1 cellular context compared by ENCODE assay signal in the genomic region with DNA sequence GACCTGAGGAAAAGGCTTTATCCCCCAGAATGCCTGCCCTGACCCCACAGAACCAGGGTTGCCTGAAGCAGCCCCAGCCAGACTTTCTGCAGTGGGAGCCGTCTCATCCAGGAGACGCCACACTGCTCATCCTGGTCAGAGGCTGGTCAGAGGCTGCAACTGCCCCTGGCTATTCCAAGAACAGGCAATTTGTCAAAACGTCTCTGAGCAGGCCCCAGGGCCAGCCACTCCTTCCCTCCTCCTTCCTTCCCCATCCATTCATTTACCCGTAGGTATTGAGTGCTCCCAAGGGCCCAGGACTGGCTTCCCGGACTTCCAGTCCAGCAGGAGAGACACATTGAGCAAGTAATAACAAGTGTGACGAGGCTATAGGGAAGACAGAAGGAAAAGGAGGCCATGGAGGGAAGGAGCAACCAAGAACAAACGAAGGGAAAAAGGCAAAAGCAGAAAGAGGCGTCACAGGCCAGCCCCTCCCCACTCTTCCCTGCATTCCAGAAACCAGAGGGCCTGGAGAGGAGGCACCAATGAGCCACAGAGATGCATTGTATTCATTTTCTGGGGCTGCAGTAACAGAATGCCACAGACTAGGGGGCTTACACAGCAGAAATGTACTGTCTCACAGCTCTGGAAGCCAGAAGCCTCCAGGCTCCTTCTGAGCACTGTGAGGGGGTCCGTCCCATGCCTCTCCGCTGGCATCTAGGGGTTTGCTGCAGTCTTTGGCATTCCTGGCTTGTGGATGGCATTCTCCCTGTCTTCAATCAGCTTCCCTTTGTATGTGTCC.
TF ChIP-seq lines count a peak whose summit lies in the region.

No MANE protein-coding gene starts in this region.

TF ChIP-seq in H1, 55 proteins besides CTCF, POLR2A, EP300 and RAD21:
- TF ChIP-seq ASH2L (IDR thresholded peaks at IDR 0.05; ENCODE audit: low read length) (no peak), MAFK (IDR thresholded peaks at IDR 0.05; ENCODE audit: low read depth, low read length) (no peak), BCL11A (IDR thresholded peaks at IDR 0.05; ENCODE audit: low read depth in 2 of 2, low read length in 2 of 2) (no peak), TAF1 (IDR thresholded peaks at IDR 0.05; ENCODE audit: low read depth, low read length) (no peak), FOSL1 (IDR thresholded peaks at IDR 0.05; ENCODE audit: insufficient read depth, low read depth, low read length) (no peak), YY1 (IDR thresholded peaks at IDR 0.05; ENCODE audit: low read depth, low read length) (no peak), SP1 (IDR thresholded peaks at IDR 0.05; ENCODE audit: low read depth, low read length) (no peak), SP4 (IDR thresholded peaks at IDR 0.05; ENCODE audit: low read length) (no peak), SIRT6 (IDR thresholded peaks at IDR 0.05; ENCODE audit: low read length) (no peak), TBP (IDR thresholded peaks at IDR 0.05; ENCODE audit: low read depth, low read length) (no peak), GABPA (IDR thresholded peaks at IDR 0.05; ENCODE audit: borderline replicate concordance, insufficient read depth, low read length) (no peak), HDAC6 (IDR thresholded peaks at IDR 0.05; ENCODE audit: low read depth, low read length) (no peak), SP2 (IDR thresholded peaks at IDR 0.05; ENCODE audit: low read length) (no peak)
- TF ChIP-seq, protein P1, sequence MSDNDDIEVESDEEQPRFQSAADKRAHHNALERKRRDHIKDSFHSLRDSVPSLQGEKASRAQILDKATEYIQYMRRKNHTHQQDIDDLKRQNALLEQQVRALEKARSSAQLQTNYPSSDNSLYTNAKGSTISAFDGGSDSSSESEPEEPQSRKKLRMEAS (IDR thresholded peaks at IDR 0.05), result no peak
- TF ChIP-seq, protein P2, sequence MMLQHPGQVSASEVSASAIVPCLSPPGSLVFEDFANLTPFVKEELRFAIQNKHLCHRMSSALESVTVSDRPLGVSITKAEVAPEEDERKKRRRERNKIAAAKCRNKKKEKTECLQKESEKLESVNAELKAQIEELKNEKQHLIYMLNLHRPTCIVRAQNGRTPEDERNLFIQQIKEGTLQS (IDR thresholded peaks at IDR 0.05; ENCODE audit: insufficient read depth, low read depth, low read length), result no peak
- TF ChIP-seq, protein P3, sequence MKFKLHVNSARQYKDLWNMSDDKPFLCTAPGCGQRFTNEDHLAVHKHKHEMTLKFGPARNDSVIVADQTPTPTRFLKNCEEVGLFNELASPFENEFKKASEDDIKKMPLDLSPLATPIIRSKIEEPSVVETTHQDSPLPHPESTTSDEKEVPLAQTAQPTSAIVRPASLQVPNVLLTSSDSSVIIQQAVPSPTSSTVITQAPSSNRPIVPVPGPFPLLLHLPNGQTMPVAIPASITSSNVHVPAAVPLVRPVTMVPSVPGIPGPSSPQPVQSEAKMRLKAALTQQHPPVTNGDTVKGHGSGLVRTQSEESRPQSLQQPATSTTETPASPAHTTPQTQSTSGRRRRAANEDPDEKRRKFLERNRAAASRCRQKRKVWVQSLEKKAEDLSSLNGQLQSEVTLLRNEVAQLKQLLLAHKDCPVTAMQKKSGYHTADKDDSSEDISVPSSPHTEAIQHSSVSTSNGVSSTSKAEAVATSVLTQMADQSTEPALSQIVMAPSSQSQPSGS (IDR thresholded peaks at IDR 0.05; ENCODE audit: low read length), result no peak
TF ChIP-seq in H1: peak in this region for 0.
